Comparison of ENCODE assay signal across 2 cellular contexts in the genomic region with DNA sequence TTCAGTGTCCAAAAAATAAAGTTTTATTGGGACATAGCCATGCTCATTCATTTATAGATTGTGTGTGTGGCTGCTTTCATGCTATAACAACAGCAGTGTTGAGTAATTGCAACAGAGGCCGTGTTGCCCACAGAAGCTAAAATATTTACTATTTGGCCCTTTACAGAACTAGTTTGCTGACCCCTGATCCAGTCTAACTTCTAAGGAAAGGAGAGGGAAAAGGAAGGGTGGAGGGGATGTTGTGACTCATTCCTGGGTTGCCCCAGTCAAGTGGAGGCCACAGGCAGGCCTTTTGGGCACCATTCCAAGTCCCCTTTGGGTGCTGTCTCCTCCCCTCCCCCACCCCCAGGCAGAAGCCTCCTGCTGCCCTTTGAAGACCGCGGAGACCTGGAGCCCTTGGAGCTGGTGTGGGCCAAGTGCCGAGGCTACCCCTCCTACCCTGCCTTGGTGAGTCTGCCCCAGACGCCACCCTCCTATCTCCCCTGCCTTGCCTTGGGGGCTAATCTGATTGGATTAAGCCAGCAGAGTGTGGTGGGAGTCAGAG.
TF ChIP-seq lines count a peak whose summit lies in the region.

No MANE protein-coding gene starts in this region.

TF ChIP-seq in K562, 482 proteins besides CTCF, POLR2A, EP300 and RAD21 (continued from another document and continues in another):
- no peak for TF ChIP-seq XRCC4 (IDR thresholded peaks at IDR 0.05; ENCODE audit: extremely low read depth, insufficient read depth, insufficient read length)
- TF ChIP-seq, protein P1, sequence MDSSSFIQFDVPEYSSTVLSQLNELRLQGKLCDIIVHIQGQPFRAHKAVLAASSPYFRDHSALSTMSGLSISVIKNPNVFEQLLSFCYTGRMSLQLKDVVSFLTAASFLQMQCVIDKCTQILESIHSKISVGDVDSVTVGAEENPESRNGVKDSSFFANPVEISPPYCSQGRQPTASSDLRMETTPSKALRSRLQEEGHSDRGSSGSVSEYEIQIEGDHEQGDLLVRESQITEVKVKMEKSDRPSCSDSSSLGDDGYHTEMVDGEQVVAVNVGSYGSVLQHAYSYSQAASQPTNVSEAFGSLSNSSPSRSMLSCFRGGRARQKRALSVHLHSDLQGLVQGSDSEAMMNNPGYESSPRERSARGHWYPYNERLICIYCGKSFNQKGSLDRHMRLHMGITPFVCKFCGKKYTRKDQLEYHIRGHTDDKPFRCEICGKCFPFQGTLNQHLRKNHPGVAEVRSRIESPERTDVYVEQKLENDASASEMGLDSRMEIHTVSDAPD (CRISPR knock-in tag; IDR thresholded peaks at IDR 0.05) = no peak
- TF ChIP-seq ZFX (CRISPR knock-in tag; IDR thresholded peaks at IDR 0.05) = no peak
- no peak for TF ChIP-seq FOXM1 (IDR thresholded peaks at IDR 0.05; ENCODE audit: low read depth)
- TF ChIP-seq FOXM1 (CRISPR knock-in tag; IDR thresholded peaks at IDR 0.05; ENCODE audit: low read depth) = no peak
- no peak for TF ChIP-seq TGIF2 (CRISPR knock-in tag; IDR thresholded peaks at IDR 0.05)
- TF ChIP-seq ZNF707 (CRISPR knock-in tag; conservative IDR thresholded peaks at IDR 0.05) = no peak
- peak; percentile 41 for TF ChIP-seq CBFA2T3 (IDR thresholded peaks at IDR 0.05)
- TF ChIP-seq, protein P2, sequence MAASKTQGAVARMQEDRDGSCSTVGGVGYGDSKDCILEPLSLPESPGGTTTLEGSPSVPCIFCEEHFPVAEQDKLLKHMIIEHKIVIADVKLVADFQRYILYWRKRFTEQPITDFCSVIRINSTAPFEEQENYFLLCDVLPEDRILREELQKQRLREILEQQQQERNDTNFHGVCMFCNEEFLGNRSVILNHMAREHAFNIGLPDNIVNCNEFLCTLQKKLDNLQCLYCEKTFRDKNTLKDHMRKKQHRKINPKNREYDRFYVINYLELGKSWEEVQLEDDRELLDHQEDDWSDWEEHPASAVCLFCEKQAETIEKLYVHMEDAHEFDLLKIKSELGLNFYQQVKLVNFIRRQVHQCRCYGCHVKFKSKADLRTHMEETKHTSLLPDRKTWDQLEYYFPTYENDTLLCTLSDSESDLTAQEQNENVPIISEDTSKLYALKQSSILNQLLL (CRISPR knock-in tag; IDR thresholded peaks at IDR 0.05; ENCODE audit: borderline replicate concordance) = no peak
- no peak for TF ChIP-seq ZSCAN32 (CRISPR knock-in tag; IDR thresholded peaks at IDR 0.05)
- TF ChIP-seq, protein P3, sequence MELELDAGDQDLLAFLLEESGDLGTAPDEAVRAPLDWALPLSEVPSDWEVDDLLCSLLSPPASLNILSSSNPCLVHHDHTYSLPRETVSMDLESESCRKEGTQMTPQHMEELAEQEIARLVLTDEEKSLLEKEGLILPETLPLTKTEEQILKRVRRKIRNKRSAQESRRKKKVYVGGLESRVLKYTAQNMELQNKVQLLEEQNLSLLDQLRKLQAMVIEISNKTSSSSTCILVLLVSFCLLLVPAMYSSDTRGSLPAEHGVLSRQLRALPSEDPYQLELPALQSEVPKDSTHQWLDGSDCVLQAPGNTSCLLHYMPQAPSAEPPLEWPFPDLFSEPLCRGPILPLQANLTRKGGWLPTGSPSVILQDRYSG (tag; conservative IDR thresholded peaks at IDR 0.05; ENCODE audit: low read depth) = no peak
- TF ChIP-seq NFXL1 (CRISPR knock-in tag; IDR thresholded peaks at IDR 0.05) = no peak
- TF ChIP-seq, protein P4, sequence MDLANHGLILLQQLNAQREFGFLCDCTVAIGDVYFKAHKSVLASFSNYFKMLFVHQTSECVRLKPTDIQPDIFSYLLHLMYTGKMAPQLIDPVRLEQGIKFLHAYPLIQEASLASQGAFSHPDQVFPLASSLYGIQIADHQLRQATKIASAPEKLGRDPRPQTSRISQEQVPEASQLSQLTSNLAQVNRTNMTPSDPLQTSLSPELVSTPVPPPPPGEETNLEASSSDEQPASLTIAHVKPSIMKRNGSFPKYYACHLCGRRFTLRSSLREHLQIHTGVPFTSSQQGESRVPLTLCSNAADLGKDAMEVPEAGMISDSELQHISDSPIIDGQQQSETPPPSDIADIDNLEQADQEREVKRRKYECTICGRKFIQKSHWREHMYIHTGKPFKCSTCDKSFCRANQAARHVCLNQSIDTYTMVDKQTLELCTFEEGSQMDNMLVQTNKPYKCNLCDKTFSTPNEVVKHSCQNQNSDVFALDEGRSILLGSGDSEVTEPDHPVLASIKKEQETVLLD (IDR thresholded peaks at IDR 0.05) = 0 out of 2 replicates have a peak, but pooled peaks have one; percentile 53
- no peak for TF ChIP-seq ZEB2 (IDR thresholded peaks at IDR 0.05)
- no peak for TF ChIP-seq SMARCB1 (IDR thresholded peaks at IDR 0.05; ENCODE audit: insufficient read length, low read depth)
- no peak for TF ChIP-seq DDX20 (tag; IDR thresholded peaks at IDR 0.05; ENCODE audit: low read depth)
- no peak for TF ChIP-seq ZNF224 (CRISPR knock-in tag; IDR thresholded peaks at IDR 0.05)
- no peak for TF ChIP-seq ZNF124 (CRISPR knock-in tag; IDR thresholded peaks at IDR 0.05)
- no peak for TF ChIP-seq PCBP2 (IDR thresholded peaks at IDR 0.05; ENCODE audit: low read depth, low read length, poor library complexity, severe bottlenecking)
- peak; percentile 80 for TF ChIP-seq ARID1B (IDR thresholded peaks at IDR 0.05)
- no peak for TF ChIP-seq CREB1 (IDR thresholded peaks at IDR 0.05)
- no peak for TF ChIP-seq CREB1 (CRISPR knock-in tag; IDR thresholded peaks at IDR 0.05)
- TF ChIP-seq NCOA6 (IDR thresholded peaks at IDR 0.05) = no peak
- no peak for TF ChIP-seq SUPT5H (IDR thresholded peaks at IDR 0.05)
- TF ChIP-seq LEF1 (IDR thresholded peaks at IDR 0.05) = peak; percentile 63; the same call in 1 of the 2 replicates

TF ChIP-seq in HepG2, 621 proteins besides CTCF, POLR2A, EP300 and RAD21 (continued from another document):
- TF ChIP-seq, protein P5, sequence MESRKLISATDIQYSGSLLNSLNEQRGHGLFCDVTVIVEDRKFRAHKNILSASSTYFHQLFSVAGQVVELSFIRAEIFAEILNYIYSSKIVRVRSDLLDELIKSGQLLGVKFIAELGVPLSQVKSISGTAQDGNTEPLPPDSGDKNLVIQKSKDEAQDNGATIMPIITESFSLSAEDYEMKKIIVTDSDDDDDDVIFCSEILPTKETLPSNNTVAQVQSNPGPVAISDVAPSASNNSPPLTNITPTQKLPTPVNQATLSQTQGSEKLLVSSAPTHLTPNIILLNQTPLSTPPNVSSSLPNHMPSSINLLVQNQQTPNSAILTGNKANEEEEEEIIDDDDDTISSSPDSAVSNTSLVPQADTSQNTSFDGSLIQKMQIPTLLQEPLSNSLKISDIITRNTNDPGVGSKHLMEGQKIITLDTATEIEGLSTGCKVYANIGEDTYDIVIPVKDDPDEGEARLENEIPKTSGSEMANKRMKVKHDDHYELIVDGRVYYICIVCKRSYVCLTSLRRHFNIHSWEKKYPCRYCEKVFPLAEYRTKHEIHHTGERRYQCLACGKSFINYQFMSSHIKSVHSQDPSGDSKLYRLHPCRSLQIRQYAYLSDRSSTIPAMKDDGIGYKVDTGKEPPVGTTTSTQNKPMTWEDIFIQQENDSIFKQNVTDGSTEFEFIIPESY (CRISPR knock-in tag; IDR thresholded peaks at IDR 0.05) = 0 out of 2 replicates have a peak, but pooled peaks have one; percentile 7
- TF ChIP-seq TMF1 (CRISPR knock-in tag; IDR thresholded peaks at IDR 0.05; ENCODE audit: low read depth) = no peak
- no peak for TF ChIP-seq MTF1 (CRISPR knock-in tag; IDR thresholded peaks at IDR 0.05)
- peak; percentile 36; the same call in 1 of the 2 replicates for TF ChIP-seq FOSL2 (CRISPR knock-in tag; IDR thresholded peaks at IDR 0.05)
- TF ChIP-seq, protein P6, sequence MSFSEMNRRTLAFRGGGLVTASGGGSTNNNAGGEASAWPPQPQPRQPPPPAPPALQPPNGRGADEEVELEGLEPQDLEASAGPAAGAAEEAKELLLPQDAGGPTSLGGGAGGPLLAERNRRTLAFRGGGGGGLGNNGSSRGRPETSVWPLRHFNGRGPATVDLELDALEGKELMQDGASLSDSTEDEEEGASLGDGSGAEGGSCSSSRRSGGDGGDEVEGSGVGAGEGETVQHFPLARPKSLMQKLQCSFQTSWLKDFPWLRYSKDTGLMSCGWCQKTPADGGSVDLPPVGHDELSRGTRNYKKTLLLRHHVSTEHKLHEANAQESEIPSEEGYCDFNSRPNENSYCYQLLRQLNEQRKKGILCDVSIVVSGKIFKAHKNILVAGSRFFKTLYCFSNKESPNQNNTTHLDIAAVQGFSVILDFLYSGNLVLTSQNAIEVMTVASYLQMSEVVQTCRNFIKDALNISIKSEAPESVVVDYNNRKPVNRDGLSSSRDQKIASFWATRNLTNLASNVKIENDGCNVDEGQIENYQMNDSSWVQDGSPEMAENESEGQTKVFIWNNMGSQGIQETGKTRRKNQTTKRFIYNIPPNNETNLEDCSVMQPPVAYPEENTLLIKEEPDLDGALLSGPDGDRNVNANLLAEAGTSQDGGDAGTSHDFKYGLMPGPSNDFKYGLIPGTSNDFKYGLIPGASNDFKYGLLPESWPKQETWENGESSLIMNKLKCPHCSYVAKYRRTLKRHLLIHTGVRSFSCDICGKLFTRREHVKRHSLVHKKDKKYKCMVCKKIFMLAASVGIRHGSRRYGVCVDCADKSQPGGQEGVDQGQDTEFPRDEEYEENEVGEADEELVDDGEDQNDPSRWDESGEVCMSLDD (CRISPR knock-in tag; IDR thresholded peaks at IDR 0.05; ENCODE audit: borderline replicate concordance) = no peak
- no peak for TF ChIP-seq ZNF564 (CRISPR knock-in tag; IDR thresholded peaks at IDR 0.05)
- peak; percentile 28; the same call in 1 of the 2 replicates for TF ChIP-seq SALL1 (CRISPR knock-in tag; IDR thresholded peaks at IDR 0.05)
- TF ChIP-seq, protein P7, sequence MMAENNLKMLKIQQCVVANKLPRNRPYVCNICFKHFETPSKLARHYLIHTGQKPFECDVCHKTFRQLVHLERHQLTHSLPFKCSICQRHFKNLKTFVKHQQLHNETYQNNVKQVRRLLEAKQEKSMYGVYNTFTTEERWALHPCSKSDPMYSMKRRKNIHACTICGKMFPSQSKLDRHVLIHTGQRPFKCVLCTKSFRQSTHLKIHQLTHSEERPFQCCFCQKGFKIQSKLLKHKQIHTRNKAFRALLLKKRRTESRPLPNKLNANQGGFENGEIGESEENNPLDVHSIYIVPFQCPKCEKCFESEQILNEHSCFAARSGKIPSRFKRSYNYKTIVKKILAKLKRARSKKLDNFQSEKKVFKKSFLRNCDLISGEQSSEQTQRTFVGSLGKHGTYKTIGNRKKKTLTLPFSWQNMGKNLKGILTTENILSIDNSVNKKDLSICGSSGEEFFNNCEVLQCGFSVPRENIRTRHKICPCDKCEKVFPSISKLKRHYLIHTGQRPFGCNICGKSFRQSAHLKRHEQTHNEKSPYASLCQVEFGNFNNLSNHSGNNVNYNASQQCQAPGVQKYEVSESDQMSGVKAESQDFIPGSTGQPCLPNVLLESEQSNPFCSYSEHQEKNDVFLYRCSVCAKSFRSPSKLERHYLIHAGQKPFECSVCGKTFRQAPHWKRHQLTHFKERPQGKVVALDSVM (CRISPR knock-in tag; IDR thresholded peaks at IDR 0.05) = no peak
